ENCODE assay signal across 1 cellular context in genomic region chr2:27211943-27212625, GRCh38.
TF ChIP-seq lines count a peak whose summit lies in the region.

TSS of gene ATRAID (plus strand) at chr2:27212041. CDS start at chr2:27212369, 328 bp downstream.
TSS of gene SLC5A6 (minus strand) at chr2:27212268. CDS start at chr2:27207650, 4,618 bp downstream.

TF ChIP-seq in A549, 52 proteins besides CTCF, POLR2A, EP300 and RAD21 (continued from another document):
- peak; percentile 64 for TF ChIP-seq MAX (IDR thresholded peaks at IDR 0.05)
- TF ChIP-seq JUN (IDR thresholded peaks at IDR 0.05), result peak; percentile 95 to 97
- TF ChIP-seq PBX3 (IDR thresholded peaks at IDR 0.05), result no peak
- no peak for TF ChIP-seq ESRRA (IDR thresholded peaks at IDR 0.05; ENCODE audit: borderline replicate concordance, low read length)
- TF ChIP-seq RNF2 (IDR thresholded peaks at IDR 0.05; ENCODE audit: borderline replicate concordance, low read depth), result no peak
- TF ChIP-seq TFCP2L1 (CRISPR knock-in tag; IDR thresholded peaks at IDR 0.05), result peak; percentile 88; the same call in 1 of the 2 replicates
- peak; percentile 65 for TF ChIP-seq CHD2 (IDR thresholded peaks at IDR 0.05; ENCODE audit: low read length, partially characterized antibody)
